Comparison of ENCODE assay signal across 9 cellular contexts in the genomic region with DNA sequence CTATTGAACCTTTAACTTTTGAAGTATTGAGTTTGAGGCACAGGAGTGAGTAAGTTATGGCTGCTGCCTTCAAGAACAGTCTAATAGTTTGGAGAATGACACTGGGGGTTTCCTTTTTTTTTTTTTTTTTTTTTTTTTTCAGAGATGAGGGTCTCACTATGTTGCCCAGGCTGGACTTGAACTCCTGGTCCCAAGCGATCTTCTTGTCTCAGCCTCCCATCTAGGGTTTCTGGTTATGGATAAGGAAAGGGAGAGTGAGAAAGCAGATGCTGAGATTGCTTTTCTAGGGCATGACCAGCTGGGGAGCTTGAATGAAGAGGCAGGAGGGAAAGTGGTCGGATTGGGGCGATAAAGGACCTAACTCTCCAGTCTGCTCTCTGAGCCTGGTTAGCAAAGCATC.
"Had no signal": no experiment of that assay in that cellular context is flagged by ENCODE, and none has a peak within 500 bp of the region (broad histone marks: within the 10 kb centered on the region; RNA-seq: fewer than 3 reads in every experiment).

No MANE protein-coding gene starts in this region.

- H3K9me3 Mint-ChIP-seq: IgD-negative memory B cell had no signal

- DNase-seq: GM23248, GOT3, H7, KG1 had no signal

- H3K4me3 Mint-ChIP-seq: IgD-negative memory B cell had no signal

- H3K36me3 ChIP-seq: HAP-1 had no signal

- H3K27ac ChIP-seq: GM23248, HL-60 had no signal

- H3K9me3 ChIP-seq: HAP-1 had no signal

- H3K4me3 ChIP-seq: GM23248, HAP-1 had no signal

- H3K27ac Mint-ChIP-seq: IgD-negative memory B cell had no signal

- ATAC-seq: HCT116, HepG2 had no signal
